ENCODE assay signal across 8 cellular contexts in the genomic region with DNA sequence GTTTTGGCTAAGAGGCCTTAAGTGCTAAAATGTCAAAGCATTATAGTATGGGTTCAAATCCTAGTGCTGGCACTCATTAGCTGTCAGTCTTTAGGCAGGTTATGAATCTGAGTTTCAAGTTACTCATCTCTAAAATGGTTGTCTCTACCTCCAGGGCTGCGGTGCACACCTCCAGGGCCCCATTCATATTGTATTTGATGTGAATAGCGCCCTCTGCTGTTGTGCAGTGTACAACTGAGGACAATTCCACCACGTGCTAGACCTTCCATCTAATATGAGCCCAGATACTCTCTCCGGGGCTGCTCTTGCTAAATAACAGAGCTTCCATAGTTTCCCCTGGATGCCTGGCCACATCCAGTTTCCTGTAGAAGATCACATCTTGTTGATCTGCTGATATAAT. TPM values are rescaled to one million over a fixed set of nuclear protein-coding genes. Genes with fewer than 3 reads are reported as not detected.
DNase-seq lines count a peak whose midpoint lies in the region; ATAC-seq and TF ChIP-seq lines count a peak whose summit lies in the region.

No MANE protein-coding gene starts in this region.

- H3K23ac ChIP-seq in H9 (ENCODE audit: insufficient read length, low read depth, low read length) = no peak overlapping the region

- no peak overlapping the region for H3K27ac ChIP-seq in H9 (ENCODE audit: insufficient read length, low read depth, low read length)

- no peak overlapping the region for H3K14ac ChIP-seq in H9 (ENCODE audit: insufficient read depth, low read length)

- no peak overlapping the region for H2BK5ac ChIP-seq in H9 (ENCODE audit: insufficient read length, low read length)

- H2BK12ac ChIP-seq in H9 (ENCODE audit: insufficient read length, low read depth, low read length) = no peak overlapping the region

- no peak overlapping the region for H3K4me2 ChIP-seq in H9 (ENCODE audit: insufficient read depth, insufficient read length, low read length)

- no peak overlapping the region for H3K4me3 ChIP-seq in astrocyte of the spinal cord (ENCODE audit: low read depth, low read length)
- no peak overlapping the region for H3K4me3 ChIP-seq in retinal pigment epithelial cell (ENCODE audit: low read length)

- TF ChIP-seq CTCF in H9 (conservative IDR thresholded peaks at IDR 0.05) (peak; percentile 78), astrocyte of the spinal cord (IDR thresholded peaks at IDR 0.05; ENCODE audit: low read depth, low read length) (peak; percentile 39), retinal pigment epithelial cell (conservative IDR thresholded peaks at IDR 0.05; ENCODE audit: low read depth, low read length) (peak; percentile 35), omental fat pad (IDR thresholded peaks at IDR 0.05) (no peak)

- no peak overlapping the region for H4K91ac ChIP-seq in H9 (ENCODE audit: insufficient read length, low read depth, low read length)

- no peak overlapping the region for H3K18ac ChIP-seq in H9 (ENCODE audit: insufficient read length, low read depth, low read length)

- H3K9me3 ChIP-seq in H9 (ENCODE audit: control insufficient read depth, low read depth, low read length) (no peaks in the 10 kb centered on the region), T-helper 17 cell (ENCODE audit: control insufficient read depth, low read length, poor library complexity, severe bottlenecking) (no peaks in the 10 kb centered on the region)

- H2AFZ ChIP-seq in H9 (ENCODE audit: low read length) = no peak overlapping the region

- no peak overlapping the region for H3K9ac ChIP-seq in H9 (ENCODE audit: extremely low read depth, insufficient read length, low read length)

- H3T11ph ChIP-seq in H9 (ENCODE audit: low read length) = no peak overlapping the region

- H2BK15ac ChIP-seq in H9 (ENCODE audit: low read depth, low read length) = no peak overlapping the region

- H3K27ac Mint-ChIP-seq in H9 (peak overlapping the region in 1 of 3 experiments; percentile 9; a peak in 2 of 7 replicates), T-helper 17 cell (peak overlapping the region; percentile 96)

- H4K20me1 ChIP-seq in H9 (ENCODE audit: control insufficient read depth, insufficient read depth, insufficient read length) = no peaks in the 10 kb centered on the region

- H3K23me2 ChIP-seq in H9 (ENCODE audit: insufficient read length, low read depth, low read length, poor library complexity, severe bottlenecking) = no peaks in the 10 kb centered on the region

- H3K79me2 ChIP-seq in H9 (ENCODE audit: insufficient read depth, low read length) = no peaks in the 10 kb centered on the region

- no peaks in the 10 kb centered on the region for H3K4me1 ChIP-seq in H9 (ENCODE audit: insufficient read depth, low read length)

- H3K4ac ChIP-seq in H9 (ENCODE audit: low read depth, low read length) = no peak overlapping the region

- H3K4me1 Mint-ChIP-seq in H9 (peaks cover 5 to 6% of the 10 kb centered on the region in 2 experiments; a peak in 3 of 4 replicates), T-helper 17 cell (peaks cover 36% of the 10 kb centered on the region)

- no peak overlapping the region for H3K56ac ChIP-seq in H9 (ENCODE audit: insufficient read length, low read depth, low read length)

- H4K8ac ChIP-seq in H9 (replicated peaks; ENCODE audit: insufficient read length, low read depth, low read length) = no peak overlapping the region

- no CpG with 5 or more reads among the region's 4 CpGs for WGBS in H9 (ENCODE audit: extremely low coverage, insufficient read length, low lambda C conversion rate)

- H4K5ac ChIP-seq in H9 (ENCODE audit: insufficient read length, low read depth, low read length) = no peak overlapping the region

- H2BK20ac ChIP-seq in H9 (ENCODE audit: low read depth, low read length, poor library complexity, severe bottlenecking) = no peak overlapping the region

- ATAC-seq in T-helper 17 cell (peak; percentile 91), omental fat pad (ENCODE audit: low FRiP score) (no peak), GM18520 (IDR thresholded peaks at IDR 0.05; ENCODE audit: unreplicated experiment) (no peak), HG03457 (IDR thresholded peaks at IDR 0.05; ENCODE audit: unreplicated experiment) (no peak)

- H3K36me3 Mint-ChIP-seq in H9 (ENCODE audit: insufficient read depth in 1 of 3, low read depth in 3 of 3) = peaks cover 2 to 28% (median 7%) of the 10 kb centered on the region in 3 experiments; a peak in 6 of 7 replicates
- H3K36me3 Mint-ChIP-seq in T-helper 17 cell (ENCODE audit: low read depth) = peaks cover 15% of the 10 kb centered on the region

- H3K9me3 Mint-ChIP-seq in H9 = no peaks in the 10 kb centered on the region

- in situ Hi-C loops in astrocyte of the spinal cord (cut with HindIII; ENCODE audit: low sequenced_read_pairs) = no loop called here

- no peaks in the 10 kb centered on the region for H3K79me1 ChIP-seq in H9 (ENCODE audit: insufficient read depth, low read depth, low read length, poor library complexity, severe bottlenecking)

- no peak overlapping the region for H2AK5ac ChIP-seq in H9 (ENCODE audit: insufficient read length, low read length)

- H3K27me3 Mint-ChIP-seq in H9 (ENCODE audit: low read depth) (no peaks in the 10 kb centered on the region; the same call in 1 of the 2 replicates), T-helper 17 cell (no peaks in the 10 kb centered on the region)

- H3K4me3 Mint-ChIP-seq in H9 = no peak overlapping the region
- H3K4me3 Mint-ChIP-seq in T-helper 17 cell = peak overlapping the region; percentile 55

- no peaks in the 10 kb centered on the region for H3K27me3 ChIP-seq in H9 (ENCODE audit: insufficient read depth, low read length)

- no peak overlapping the region for H2BK120ac ChIP-seq in H9 (ENCODE audit: low read depth, low read length, poor library complexity, severe bottlenecking)

- DNase-seq in H9 (peak; percentile 57), T-helper 17 cell (peak; percentile 46 to 72 (median 59)), astrocyte of the spinal cord (ENCODE audit: low read depth, low spot score) (no peak), retinal pigment epithelial cell (ENCODE audit: low read depth) (no peak), omental fat pad (ENCODE audit: low spot score) (no peak), HuH-7.5 (ENCODE audit: low spot score) (no peak)

RNA-seq across cellular contexts. Expression of a gene that starts 54.3 kb away (rescaled TPM):
- total RNA-seq in H9 (2021) (21.8 and 23.7 TPM in 2 replicates), T-helper 17 cell (10 to 100 TPM; 73.1 to 89.3 TPM), omental fat pad (10 to 100 TPM; 13.7 to 21.3 (median 15.2) TPM)

RNA-seq across cellular contexts. Expression of a gene that starts 54.6 kb away (rescaled TPM):
- total RNA-seq in H9 (2021) = 36.2 and 36.9 TPM in 2 replicates
- total RNA-seq in T-helper 17 cell = 10 to 100 TPM; 16.1 to 22.8 TPM
- 10 to 100 TPM; 16.7 to 33.7 (median 30.4) TPM for total RNA-seq in omental fat pad

Comparison
In these comparisons a context has a peak if more than half of its experiments do, and no peak if none do; other contexts are left out.
1. DNase-seq: peak in H9 (single experiment) and T-helper 17 cell (3 of 3); none in astrocyte of the spinal cord (single experiment), retinal pigment epithelial cell (single experiment), omental fat pad (single experiment) and HuH-7.5 (single experiment).
2. CTCF ChIP-seq: peak in H9 (single experiment), astrocyte of the spinal cord (single experiment) and retinal pigment epithelial cell (single experiment); none in omental fat pad (0 of 3).